ENCODE assay signal across 8 cellular contexts in genomic region chr10:60549686-60550085, GRCh38.
DNase-seq lines count a peak whose midpoint lies in the region; ATAC-seq and TF ChIP-seq lines count a peak whose summit lies in the region.

No MANE protein-coding gene starts in this region.

- no peaks in the 10 kb centered on the region for H3K4me1 Mint-ChIP-seq in nephron
- H3K4me1 Mint-ChIP-seq in immature natural killer cell: no peaks in the 10 kb centered on the region

- peak; percentile 20 for TF ChIP-seq CTCF in GM10266 (IDR thresholded peaks at IDR 0.05; ENCODE audit: control insufficient read depth, insufficient read depth, low read depth, missing control alignments)
- peak in 2 of 3 experiments; percentile 26 to 44 for TF ChIP-seq CTCF in nephron (IDR thresholded peaks at IDR 0.05; ENCODE audit: unreplicated experiment in 3 of 3)

- no peaks in the 10 kb centered on the region for H3K36me3 Mint-ChIP-seq in nephron (ENCODE audit: low read depth)
- H3K36me3 Mint-ChIP-seq in immature natural killer cell: no peaks in the 10 kb centered on the region

- TF ChIP-seq EP300 in Ishikawa (IDR thresholded peaks at IDR 0.05; ENCODE audit: borderline replicate concordance): no peak

- no peaks in the 10 kb centered on the region for H3K27me3 Mint-ChIP-seq in nephron (ENCODE audit: low read depth)
- H3K27me3 Mint-ChIP-seq in immature natural killer cell (ENCODE audit: low read depth in 3 of 3): no peaks in the 10 kb centered on the region

- DNase-seq in GM10266 (ENCODE audit: extremely low spot score) (no peak), astrocyte of the hippocampus (ENCODE audit: low read depth, low spot score) (peak; percentile 35), SKM-1 treated with dmso at 0.1 percent for 144 hours (lab: John Stamatoyannopoulos, UW; ENCODE audit: unreplicated experiment) (no peak), immature natural killer cell (no peak)
- no peak for DNase-seq in effector CD4-positive, alpha-beta T cell

- H3K9me3 Mint-ChIP-seq in nephron (peaks cover 3% of the 10 kb centered on the region), immature natural killer cell (peaks cover 0 to 2% (median 0%) of the 10 kb centered on the region in 6 donors)

- H3K4me3 Mint-ChIP-seq in nephron: no peak overlapping the region
- no peak overlapping the region for H3K4me3 Mint-ChIP-seq in immature natural killer cell

- no peak for ATAC-seq in HG02610 (IDR thresholded peaks at IDR 0.05; ENCODE audit: unreplicated experiment)

- peak; percentile 75 for TF ChIP-seq RAD21 in Ishikawa (IDR thresholded peaks at IDR 0.05; ENCODE audit: low read depth)

- H3K27ac Mint-ChIP-seq in nephron (no peak overlapping the region), immature natural killer cell (no peak overlapping the region)

TF ChIP-seq in Ishikawa, 13 proteins besides CTCF, POLR2A, EP300 and RAD21:
- no peak for TF ChIP-seq FOXM1 (IDR thresholded peaks at IDR 0.05; ENCODE audit: borderline replicate concordance, low read depth)
- TF ChIP-seq YY1 (IDR thresholded peaks at IDR 0.05; ENCODE audit: low read depth): no peak
- TF ChIP-seq USF1 (IDR thresholded peaks at IDR 0.05): no peak
- TF ChIP-seq TEAD4 (IDR thresholded peaks at IDR 0.05): no peak
- no peak for TF ChIP-seq CEBPB (IDR thresholded peaks at IDR 0.05)
- TF ChIP-seq ZBTB7A (IDR thresholded peaks at IDR 0.05; ENCODE audit: low read depth): no peak
- TF ChIP-seq REST (IDR thresholded peaks at IDR 0.05; ENCODE audit: low read depth): no peak
- TF ChIP-seq, protein P1, sequence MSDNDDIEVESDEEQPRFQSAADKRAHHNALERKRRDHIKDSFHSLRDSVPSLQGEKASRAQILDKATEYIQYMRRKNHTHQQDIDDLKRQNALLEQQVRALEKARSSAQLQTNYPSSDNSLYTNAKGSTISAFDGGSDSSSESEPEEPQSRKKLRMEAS (IDR thresholded peaks at IDR 0.05): no peak
- no peak for TF ChIP-seq TCF12 (IDR thresholded peaks at IDR 0.05; ENCODE audit: low read depth)
- no peak for TF ChIP-seq EGR1 (IDR thresholded peaks at IDR 0.05)
- TF ChIP-seq NFIC (IDR thresholded peaks at IDR 0.05): no peak
- TF ChIP-seq TAF1 (IDR thresholded peaks at IDR 0.05; ENCODE audit: low read depth): no peak
- no peak for TF ChIP-seq CREB1 (IDR thresholded peaks at IDR 0.05; ENCODE audit: low read depth)
